In genomic region chr3:11581237-11582122, GRCh38 we compare ENCODE assay signal across 8 cellular contexts.
DNase-seq lines count a peak whose midpoint lies in the region; ATAC-seq and TF ChIP-seq lines count a peak whose summit lies in the region.

No MANE protein-coding gene starts in this region.

- H3K4me3 ChIP-seq in iPS-15b (ENCODE audit: low read depth, low read length) (peak overlapping the region; percentile 64), gastrocnemius medialis (peak overlapping the region; percentile 29 to 46 (median 38))

- no peak overlapping the region for H3K9ac ChIP-seq in iPS-15b (ENCODE audit: low read depth, low read length)

- in situ Hi-C loops in gastrocnemius medialis (cut with MboI; ENCODE audit: low sequenced_read_pairs in 4 of 4) (no loop called here), KBM-7 (cut with MboI; ENCODE audit: low pct_unique_long_range_greater_than_20kb, low sequenced_read_pairs) (no loop called here)

- H3K36me3 ChIP-seq in iPS-15b (ENCODE audit: control insufficient read depth, insufficient read depth, low read length): no peaks in the 10 kb centered on the region
- H3K36me3 ChIP-seq in gastrocnemius medialis: no peaks in the 10 kb centered on the region

- peak overlapping the region; percentile 90 for H3K27ac ChIP-seq in angular gyrus (ENCODE audit: low read depth, low read length)
- peak overlapping the region; percentile 53 to 58 (median 58) for H3K27ac ChIP-seq in gastrocnemius medialis

- H3K4me1 ChIP-seq in iPS-15b (ENCODE audit: control insufficient read depth, insufficient read depth, low read length) (peaks cover 15% of the 10 kb centered on the region), gastrocnemius medialis (peaks cover 56 to 66% of the 10 kb centered on the region in 2 donors)

- DNase-seq in gastrocnemius medialis (no peak), NCI-H2171 treated with DMSO at 0.1 percent for 48 hours (lab: John Stamatoyannopoulos, UW) (no peak), KBM-7 (no peak), NCI-H345 treated with DMSO at 0.1 percent for 48 hours (lab: John Stamatoyannopoulos, UW; ENCODE audit: unreplicated experiment) (no peak)

- no peak for TF ChIP-seq CTCF in gastrocnemius medialis (IDR thresholded peaks at IDR 0.05 in 4 of 5, conservative IDR thresholded peaks at IDR 0.05 in 1 of 5)

- ATAC-seq in GM18907 (IDR thresholded peaks at IDR 0.05; ENCODE audit: unreplicated experiment) (peak; percentile 32), gastrocnemius medialis (peak; percentile 22 to 33), HG03378 (IDR thresholded peaks at IDR 0.05; ENCODE audit: unreplicated experiment) (no peak)

- no peaks in the 10 kb centered on the region for H3K27me3 ChIP-seq in iPS-15b (ENCODE audit: control insufficient read depth, insufficient read depth, low read length)
- no peaks in the 10 kb centered on the region for H3K27me3 ChIP-seq in gastrocnemius medialis

- no peaks in the 10 kb centered on the region for H3K9me3 ChIP-seq in iPS-15b (ENCODE audit: control insufficient read depth, insufficient read depth, low read length)
- no peaks in the 10 kb centered on the region for H3K9me3 ChIP-seq in gastrocnemius medialis

- intact Hi-C loops in gastrocnemius medialis (cut with DNase I; ENCODE audit: low total_unique reads): loop anchor here (1.0 kb wide), 1 partner anchor 31 kb away; no protein-coding TSS in a partner anchor

- no peak for TF ChIP-seq POLR2A in gastrocnemius medialis (IDR thresholded peaks at IDR 0.05)
